In genomic region chr2:141697035-141697434, GRCh38 we compare ENCODE assay signal across 27 cellular contexts.
"Had no signal": no experiment of that assay in that cellular context is flagged by ENCODE, and none has a peak within 500 bp of the region (broad histone marks: within the 10 kb centered on the region; RNA-seq: fewer than 3 reads in every experiment).

No MANE protein-coding gene starts in this region.

- FAIRE-seq: urothelium cell line had no signal

- H3K27ac ChIP-seq: stomach, suprapubic skin, testis, thoracic aorta, thyroid gland, tibial artery, tibial nerve, transverse colon, upper lobe of left lung, upper lobe of right lung, uterus, vagina had no signal

- DNase-seq: stimulated activated CD4-positive, alpha-beta T cell treated with anti-CD3 and anti-CD28 coated beads, Interleukin-2, amount 100 ng/mL, for 48 hours; stimulated activated CD4-positive, alpha-beta T cell treated with anti-CD3 and anti-CD28 coated beads, Interleukin-4, amount 100 ng/mL, for 1 hour; stimulated activated CD4-positive, alpha-beta T cell treated with anti-CD3 and anti-CD28 coated beads, Interleukin-4, amount 100 ng/mL, for 24 hours; stimulated activated CD4-positive, alpha-beta T cell treated with anti-CD3 and anti-CD28 coated beads, Interleukin-4, amount 100 ng/mL, for 4 hours; stimulated activated CD8-positive, alpha-beta memory T cell treated with anti-CD3 and anti-CD28 coated beads, Interleukin-4, amount 100 ng/mL, for 48 hours; stimulated activated naive B cell treated with anti-CD40 and anti-IgM and Interleukin-4, amounts not matched to agents 10 μg/mL and 1 μg/mL and 100 μg/mL, for 72 hours; stimulated activated naive CD4-positive, alpha-beta T cell; stimulated activated naive CD4-positive, alpha-beta T cell treated with Interleukin-2 at 50 U/mL for 16 hours; stimulated activated naive CD8-positive, alpha-beta T cell treated with anti-CD3 and anti-CD28 coated beads, Interleukin-15, amount 100 ng/mL, for 72 hours; stimulated activated naive CD8-positive, alpha-beta T cell treated with anti-CD3 and anti-CD28 coated beads, Interleukin-15, Interleukin-2, amounts not matched to agents 100 U/mL and 50 U/mL, for 24 hours; stomach; substantia nigra; testis; thyroid gland; tibial artery; transverse colon; trophoblast cell; upper lobe of left lung; upper lobe of right lung; uterus had no signal

- ATAC-seq: stimulated activated effector memory CD8-positive, alpha-beta T cell treated with anti-CD3 and anti-CD28 coated beads, Interleukin-12 subunit alpha, Interleukin-12 subunit beta, amount 100 ng/mL, for 72 hours; stimulated activated memory B cell treated with anti-CD40 and anti-IgM and Interleukin-4, amounts not matched to agents 10 μg/mL and 1 μg/mL and 100 μg/mL, for 72 hours; stimulated activated naive B cell treated with anti-CD40 and anti-IgM and Interleukin-4, amounts not matched to agents 10 μg/mL and 1 μg/mL and 100 μg/mL, for 72 hours; stimulated activated naive CD8-positive, alpha-beta T cell treated with anti-CD3 and anti-CD28 coated beads, Interleukin-15, amount 100 ng/mL, for 72 hours; stimulated activated naive CD8-positive, alpha-beta T cell treated with anti-CD3 and anti-CD28 coated beads, Interleukin-15, Interleukin-2, amounts not matched to agents 100 U/mL and 50 U/mL, for 24 hours; upper lobe of right lung had no signal

- H3K27me3 ChIP-seq: stomach, suprapubic skin, testis, thyroid gland, tibial artery, tibial nerve, transverse colon, upper lobe of left lung, upper lobe of right lung, uterus, vagina had no signal

- H3K4me1 ChIP-seq: suprapubic skin, testis, tibial artery, tibial nerve, transverse colon, upper lobe of left lung, upper lobe of right lung, uterus, vagina had no signal

- H3K4me3 ChIP-seq: stomach, suprapubic skin, testis, thoracic aorta, thyroid gland, tibial artery, tibial nerve, transverse colon, upper lobe of left lung, upper lobe of right lung, uterus, vagina had no signal

- H3K36me3 ChIP-seq: stomach, suprapubic skin, thoracic aorta, thyroid gland, tibial artery, tibial nerve, transverse colon, upper lobe of left lung, upper lobe of right lung, uterus, vagina had no signal

- H3K9me3 ChIP-seq: stomach, suprapubic skin, testis, thoracic aorta, thyroid gland, tibial artery, tibial nerve, transverse colon, upper lobe of left lung, upper lobe of right lung, uterus, vagina had no signal
